10 cellular contexts compared by ENCODE assay signal in the genomic region with DNA sequence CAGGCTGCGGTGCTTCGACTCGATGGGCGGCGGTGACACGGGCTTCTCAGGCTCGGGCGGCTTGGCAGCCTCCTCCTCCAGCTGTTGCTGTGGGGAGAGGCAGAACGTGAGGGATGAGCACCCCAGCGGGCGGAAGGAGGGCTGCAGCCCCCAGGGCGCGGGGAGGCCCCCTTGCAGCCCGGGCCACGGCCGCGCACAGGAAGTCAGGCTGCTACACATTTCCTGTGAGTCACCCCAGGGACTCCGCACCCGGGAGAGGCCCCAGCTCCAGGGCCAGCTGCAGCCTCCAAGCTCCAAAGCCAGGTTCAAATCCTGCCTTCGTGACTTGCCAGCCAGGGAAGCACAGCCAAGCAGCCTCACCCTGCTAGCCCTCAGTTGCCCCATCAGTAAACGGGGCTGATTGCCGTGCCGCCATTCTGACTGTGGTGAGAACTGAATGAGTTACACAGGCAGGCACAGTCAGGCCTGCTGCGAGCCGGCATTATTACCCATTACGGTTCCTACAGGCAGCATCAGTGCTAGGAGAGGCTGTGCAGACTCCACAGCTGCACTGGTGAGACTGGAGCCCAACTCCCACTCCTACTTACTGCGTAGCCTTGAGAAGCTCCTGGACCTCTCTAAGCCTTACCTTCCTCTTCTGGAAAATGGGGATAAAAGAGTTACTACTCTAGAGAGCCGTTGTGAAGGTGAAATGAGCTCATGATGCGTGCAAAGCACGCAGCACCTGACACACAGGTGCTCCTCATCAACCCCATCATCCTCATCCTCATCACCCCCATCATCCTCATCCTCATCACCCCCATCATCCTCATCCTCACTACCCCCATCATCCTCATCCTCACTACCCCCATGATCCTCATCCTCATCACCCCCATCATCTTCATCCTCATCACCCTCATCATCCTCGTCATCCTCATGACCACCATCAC.
A peak's percentile ranks its signal among the peaks of the same experiment; 100 is the strongest.
DNase-seq lines count a peak whose midpoint lies in the region; TF ChIP-seq lines count a peak whose summit lies in the region.
"Had no signal": no experiment of that assay in that cellular context is flagged by ENCODE, and none has a peak within 500 bp of the region (broad histone marks: within the 10 kb centered on the region; RNA-seq: fewer than 3 reads in every experiment).

No MANE protein-coding gene starts in this region.

- CTCF ChIA-PET in HEK293 (lab: Yijun Ruan, JAX): interaction anchor here (0.6 kb wide), 1 partner anchor 283 kb away, joined by 5 read pairs; no protein-coding TSS in a partner anchor

- POLR2A ChIA-PET in HEK293 (lab: Yijun Ruan, JAX): no interaction called here

- H3K36me3 ChIP-seq in HEK293 (ENCODE audit: control insufficient read depth in 2 of 2, insufficient read depth in 1 of 2, low read length in 2 of 2) (peaks cover 0 to 78% of the 10 kb centered on the region in 2 experiments; a peak in 1 of 3 replicates), left ventricle myocardium inferior (peaks cover 53% of the 10 kb centered on the region)

- peak; percentile 61 for TF ChIP-seq CTCF in GM12875 (IDR thresholded peaks at IDR 0.05; ENCODE audit: borderline replicate concordance, insufficient read depth, low read depth, low read length)
- no peak for TF ChIP-seq CTCF in HEK293 (tag by site-specific recombination; IDR thresholded peaks at IDR 0.05)
- peak; percentile 28 for TF ChIP-seq CTCF in left ventricle myocardium inferior (IDR thresholded peaks at IDR 0.05; ENCODE audit: borderline replicate concordance)

- H3K4me3 ChIP-seq in GM12875 (ENCODE audit: low read depth, low read length): peak overlapping the region; percentile 29
- H3K4me3 ChIP-seq in HEK293 (ENCODE audit: low read depth, low read length): no peak overlapping the region
- H3K4me3 ChIP-seq in left ventricle myocardium inferior: no peak overlapping the region
- H3K4me3 ChIP-seq: SJSA1, thoracic aorta had no signal

- no peaks in the 10 kb centered on the region for H3K27me3 ChIP-seq in left ventricle myocardium inferior (ENCODE audit: low read depth)
- H3K27me3 ChIP-seq: SJSA1 had no signal

- intact Hi-C loops in left ventricle myocardium inferior (cut with micrococcal nuclease): no loop called here

- H3K4me1 ChIP-seq in HEK293 (ENCODE audit: control insufficient read depth, insufficient read depth, low read length) (no peaks in the 10 kb centered on the region), left ventricle myocardium inferior (peaks cover 26% of the 10 kb centered on the region)

- peak; percentile 44 for DNase-seq in NK-92 (lab: John Stamatoyannopoulos, UW; ENCODE audit: unreplicated experiment)
- DNase-seq in activated CD8-positive, alpha-beta memory T cell treated with anti-CD3 and anti-CD28 coated beads, Interleukin-2, amount 50 U/mL, for 4 hours: peak; percentile 88
- DNase-seq in left ventricle myocardium inferior: peak; percentile 71
- peak; percentile 58 for DNase-seq in stimulated activated CD8-positive, alpha-beta memory T cell treated with anti-CD3 and anti-CD28 coated beads, Interleukin-15, amount 100 ng/mL, for 24 hours (ENCODE audit: low read depth)
- DNase-seq in HT-29 (ENCODE audit: low spot score): no peak
- no peak for DNase-seq in Ammon's horn (ENCODE audit: low spot score)

- H3K9me3 ChIP-seq in HEK293 (ENCODE audit: control insufficient read depth, insufficient read depth, low read depth, low read length): no peaks in the 10 kb centered on the region
- H3K9me3 ChIP-seq in left ventricle myocardium inferior (replicated peaks): peaks cover 10% of the 10 kb centered on the region

- no peak overlapping the region for H3K27ac ChIP-seq in HEK293 (ENCODE audit: extremely low read depth, low read depth, low read length)
- H3K27ac ChIP-seq in left ventricle myocardium inferior (replicated peaks): peak overlapping the region; percentile 67
- H3K27ac ChIP-seq: SJSA1, thoracic aorta had no signal

TF ChIP-seq in HEK293, 187 proteins besides CTCF, POLR2A, EP300 and RAD21:
- 0 out of 2 replicates have a peak, but pooled peaks have one; percentile 16 for TF ChIP-seq GLIS2 (tag by site-specific recombination; IDR thresholded peaks at IDR 0.05)
- TF ChIP-seq PRDM1 (tag by site-specific recombination; IDR thresholded peaks at IDR 0.05): no peak
- TF ChIP-seq, protein P1, sequence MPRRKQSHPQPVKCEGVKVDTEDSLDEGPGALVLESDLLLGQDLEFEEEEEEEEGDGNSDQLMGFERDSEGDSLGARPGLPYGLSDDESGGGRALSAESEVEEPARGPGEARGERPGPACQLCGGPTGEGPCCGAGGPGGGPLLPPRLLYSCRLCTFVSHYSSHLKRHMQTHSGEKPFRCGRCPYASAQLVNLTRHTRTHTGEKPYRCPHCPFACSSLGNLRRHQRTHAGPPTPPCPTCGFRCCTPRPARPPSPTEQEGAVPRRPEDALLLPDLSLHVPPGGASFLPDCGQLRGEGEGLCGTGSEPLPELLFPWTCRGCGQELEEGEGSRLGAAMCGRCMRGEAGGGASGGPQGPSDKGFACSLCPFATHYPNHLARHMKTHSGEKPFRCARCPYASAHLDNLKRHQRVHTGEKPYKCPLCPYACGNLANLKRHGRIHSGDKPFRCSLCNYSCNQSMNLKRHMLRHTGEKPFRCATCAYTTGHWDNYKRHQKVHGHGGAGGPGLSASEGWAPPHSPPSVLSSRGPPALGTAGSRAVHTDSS (tag by site-specific recombination; IDR thresholded peaks at IDR 0.05): peak; percentile 92

Comparison
In these comparisons a context has a peak if more than half of its experiments do, and no peak if none do; other contexts are left out.
1. DNase-seq: peak in NK-92 (single experiment), activated CD8-positive, alpha-beta memory T cell treated with anti-CD3 and anti-CD28 coated beads, Interleukin-2, amount 50 U/mL, for 4 hours (single experiment), left ventricle myocardium inferior (single experiment) and stimulated activated CD8-positive, alpha-beta memory T cell treated with anti-CD3 and anti-CD28 coated beads, Interleukin-15, amount 100 ng/mL, for 24 hours (single experiment); none in HT-29 (single experiment) and Ammon's horn (single experiment).